ENCODE assay signal across 1 cellular context in genomic region chr4:2607822-2608221, GRCh38.
TF ChIP-seq lines count a peak whose summit lies in the region.

No MANE protein-coding gene starts in this region.

TF ChIP-seq in GM23338, 12 proteins besides CTCF, POLR2A, EP300 and RAD21 (continued from another document):
- TF ChIP-seq REST (IDR thresholded peaks at IDR 0.05; ENCODE audit: unreplicated experiment), result no peak
- no peak for TF ChIP-seq STAT1 (IDR thresholded peaks at IDR 0.05; ENCODE audit: unreplicated experiment)
- TF ChIP-seq JUNB (IDR thresholded peaks at IDR 0.05; ENCODE audit: unreplicated experiment), result no peak
- no peak for TF ChIP-seq NANOG (IDR thresholded peaks at IDR 0.05; ENCODE audit: borderline replicate concordance)
- no peak for TF ChIP-seq ZNF462 (CRISPR knock-in tag; IDR thresholded peaks at IDR 0.05)
- TF ChIP-seq ZNF331 (CRISPR knock-in tag; IDR thresholded peaks at IDR 0.05; ENCODE audit: low read depth), result no peak
- no peak for TF ChIP-seq EZH2 (IDR thresholded peaks at IDR 0.05; ENCODE audit: low read depth, unreplicated experiment)
- TF ChIP-seq POLR2AphosphoS5 (IDR thresholded peaks at IDR 0.05; ENCODE audit: low read depth), result no peak
- no peak for TF ChIP-seq EZH2phosphoT487 (IDR thresholded peaks at IDR 0.05; ENCODE audit: unreplicated experiment)
- no peak for TF ChIP-seq ETS1 (IDR thresholded peaks at IDR 0.05)
- no peak for TF ChIP-seq CREB1 (CRISPR knock-in tag; IDR thresholded peaks at IDR 0.05; ENCODE audit: low read depth)
TF ChIP-seq in GM23338: peak in this region for 0.
